ENCODE assay signal across 26 cellular contexts in genomic region chr20:11060423-11061205, GRCh38.
"Had no signal": no experiment of that assay in that cellular context is flagged by ENCODE, and none has a peak within 500 bp of the region (broad histone marks: within the 10 kb centered on the region; RNA-seq: fewer than 3 reads in every experiment).

No MANE protein-coding gene starts in this region.

- H3K4me2 ChIP-seq: hepatocyte, neural progenitor cell had no signal

- H2AFZ ChIP-seq: hepatocyte, neural progenitor cell had no signal

- H3K4me3 ChIP-seq: colonic mucosa, gastrocnemius medialis, hepatocyte, lung, neural progenitor cell, right atrium auricular region, spleen, suprapubic skin, tibial artery had no signal

- H3K36me3 ChIP-seq: colonic mucosa, gastrocnemius medialis, neural progenitor cell, right atrium auricular region, spleen, suprapubic skin, tibial artery had no signal

- H3K79me2 ChIP-seq: hepatocyte had no signal

- H3K9me3 ChIP-seq: colonic mucosa, gastrocnemius medialis, right atrium auricular region, spleen, suprapubic skin, tibial artery had no signal

- ATAC-seq: activated CD8-positive, alpha-beta memory T cell treated with anti-CD3 and anti-CD28 coated beads, Interleukin-2, amount 10 ng/mL, durations not matched to agents 7 days and 5 days; activated CD8-positive, alpha-beta T cell treated with anti-CD3 and anti-CD28 coated beads for 36 hours; activated naive CD4-positive, alpha-beta T cell treated with anti-CD3 and anti-CD28 coated beads, Interleukin-2, amount 50 U/mL, for 72 hours; activated T-cell treated with anti-CD3 and anti-CD28 coated beads, Interleukin-2, amount 50 U/mL, for 72 hours; gastrocnemius medialis; left lobe of liver; naive thymus-derived CD4-positive, alpha-beta T cell had no signal

- H3K27me3 ChIP-seq: colonic mucosa, gastrocnemius medialis, hepatocyte, neural progenitor cell, right atrium auricular region, spleen, suprapubic skin, tibial artery had no signal

- H3K27ac ChIP-seq: colonic mucosa, gastrocnemius medialis, hepatocyte, neural progenitor cell, right atrium auricular region, spleen, suprapubic skin had no signal

- H3K4me1 ChIP-seq: colonic mucosa, spleen, suprapubic skin had no signal

- H3K9ac ChIP-seq: neural progenitor cell had no signal

- DNase-seq: activated B cell treated with CpG ODN at 0.5 μM for 24 hours; activated CD4-positive, alpha-beta T cell treated with anti-CD3 and anti-CD28 coated beads, Interleukin-2, amount 50 U/mL, for 1 hour; activated CD8-positive, alpha-beta memory T cell treated with anti-CD3 and anti-CD28 coated beads, Interleukin-2, amount 10 ng/mL, durations not matched to agents 7 days and 5 days; activated CD8-positive, alpha-beta T cell treated with anti-CD3 and anti-CD28 coated beads for 36 hours; activated naive CD4-positive, alpha-beta T cell; activated T-cell treated with anti-CD3 and anti-CD28 coated beads for 4 hours; activated T-cell treated with anti-CD3 and anti-CD28 coated beads, Interleukin-2, amount 50 U/mL, for 72 hours; colonic mucosa; effector memory CD4-positive, alpha-beta T cell; erythroblast; gastrocnemius medialis; naive thymus-derived CD4-positive, alpha-beta T cell; occipital lobe; spleen; stimulated activated naive CD4-positive, alpha-beta T cell; T-helper 1 cell; tibial artery had no signal

- FAIRE-seq: bronchial epithelial cell, keratinocyte had no signal
